ENCODE assay signal across 8 cellular contexts in the genomic region with DNA sequence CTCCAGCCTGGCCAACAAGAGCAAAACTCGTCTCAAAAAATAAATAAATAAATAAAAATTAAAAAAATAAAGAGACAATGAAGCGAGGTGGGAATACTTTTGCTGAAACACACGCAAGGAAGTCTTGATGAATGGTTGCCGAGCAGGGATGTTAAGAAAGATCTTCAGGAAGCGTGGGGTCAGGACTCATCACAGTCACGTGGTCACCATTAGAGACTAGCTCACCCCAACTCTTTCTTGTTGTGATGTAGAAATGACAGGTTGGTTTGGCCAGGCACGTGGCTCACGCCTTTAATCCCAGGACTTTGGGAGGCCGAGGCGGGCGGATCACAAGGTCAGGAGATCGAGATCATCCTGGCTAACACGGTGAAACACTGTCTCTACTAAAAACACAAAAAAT.
"Had no signal": no experiment of that assay in that cellular context is flagged by ENCODE, and none has a peak within 500 bp of the region (broad histone marks: within the 10 kb centered on the region; RNA-seq: fewer than 3 reads in every experiment).

No MANE protein-coding gene starts in this region.

- H3K27ac ChIP-seq: HL-60, KMS-11 had no signal

- H3K9me3 Mint-ChIP-seq: IgD-negative memory B cell had no signal

- DNase-seq: IMR-90, KBM-7, KG1 had no signal

- H3K27ac Mint-ChIP-seq: IgD-negative memory B cell had no signal

- H3K9ac ChIP-seq: KMS-11 had no signal

- H3K36me3 Mint-ChIP-seq: IgD-negative memory B cell had no signal

- H3K4me2 ChIP-seq: KMS-11 had no signal

- ATAC-seq: HepG2 had no signal

- FAIRE-seq: HepG2, HTR-8/SVneo had no signal
